In the genomic region with DNA sequence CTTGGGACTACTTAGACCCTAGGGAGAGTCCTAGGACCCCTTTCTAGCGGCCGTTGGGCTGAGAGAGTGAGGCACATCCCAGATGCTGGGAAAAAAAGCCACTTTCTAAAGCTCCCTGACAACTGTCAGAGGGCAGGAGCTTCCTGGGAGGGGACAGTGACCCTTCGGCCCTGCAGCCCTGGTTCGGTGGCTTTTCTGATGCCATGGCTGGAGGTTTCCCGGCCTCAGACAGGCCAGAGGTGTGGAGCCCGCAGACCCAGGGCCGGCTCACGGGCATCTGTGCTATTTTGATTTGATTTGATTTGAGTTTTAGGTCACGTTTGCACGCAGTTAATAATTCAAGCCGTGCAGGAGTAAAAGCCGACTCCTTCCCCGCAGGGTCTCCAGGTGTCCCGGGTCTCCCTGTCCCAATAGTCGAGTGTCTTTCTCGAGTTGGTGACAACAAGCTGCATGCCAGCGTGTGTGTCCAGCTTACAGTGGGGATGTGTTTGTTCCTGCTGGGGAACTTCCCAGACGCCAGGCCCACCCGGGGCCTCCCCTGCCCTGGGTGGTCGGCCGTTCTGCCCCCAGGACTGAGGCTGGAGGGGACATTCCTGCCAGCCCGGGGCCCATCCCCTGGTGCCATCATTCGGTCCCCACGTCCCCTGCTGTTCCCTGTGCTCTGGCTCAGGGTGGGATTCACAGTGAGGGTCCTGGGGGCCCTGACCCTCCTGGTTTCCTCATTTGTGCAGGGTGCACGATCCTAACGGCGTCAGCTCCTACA, we compare ENCODE assay signal across 1 cellular context.
TF ChIP-seq lines count a peak whose summit lies in the region.

No MANE protein-coding gene starts in this region.

TF ChIP-seq in H1, 55 proteins besides CTCF, POLR2A, EP300 and RAD21:
- TF ChIP-seq POU5F1 (IDR thresholded peaks at IDR 0.05; ENCODE audit: low read depth, low read length) (no peak), MAFK (IDR thresholded peaks at IDR 0.05; ENCODE audit: low read depth, low read length) (no peak), JUND (IDR thresholded peaks at IDR 0.05; ENCODE audit: low read length) (no peak), PHF8 (conservative IDR thresholded peaks at IDR 0.05; ENCODE audit: low read depth, low read length) (no peak), TAF1 (IDR thresholded peaks at IDR 0.05; ENCODE audit: low read depth, low read length) (no peak), CEBPB (IDR thresholded peaks at IDR 0.05; ENCODE audit: low read depth, low read length) (no peak)
